ENCODE assay signal across 8 cellular contexts in genomic region chr7:107044347-107045194, GRCh38. TPM values are rescaled to one million over a fixed set of nuclear protein-coding genes. Genes with fewer than 3 reads are reported as not detected.
A peak's percentile ranks its signal among the peaks of the same experiment; 100 is the strongest.
DNase-seq lines count a peak whose midpoint lies in the region; ATAC-seq and TF ChIP-seq lines count a peak whose summit lies in the region.

TSS of gene PRKAR2B (plus strand) at chr7:107044705. CDS start at chr7:107044908, 203 bp downstream.

- H3K4me3 ChIP-seq in SJCRH30 = peak within 1 kb of the TSS; percentile 86
- peak within 1 kb of the TSS; percentile 97 for H3K4me3 ChIP-seq in neural progenitor cell
- peak within 1 kb of the TSS; percentile 85 for H3K4me3 ChIP-seq in stomach smooth muscle (ENCODE audit: low read length in 2 of 2)

- no peak within 1 kb of the TSS for H3K27ac ChIP-seq in SJCRH30
- no peak within 1 kb of the TSS for H3K27ac ChIP-seq in foreskin keratinocyte
- H3K27ac ChIP-seq in neural progenitor cell = peak within 1 kb of the TSS; percentile 71
- peak within 1 kb of the TSS; percentile 68 for H3K27ac ChIP-seq in stomach smooth muscle (ENCODE audit: low read length)

- peak; percentile 90 for ATAC-seq in GM21723 (IDR thresholded peaks at IDR 0.05; ENCODE audit: unreplicated experiment)
- ATAC-seq in foreskin keratinocyte = peak; percentile 85

- no peaks in the 10 kb centered on the region for H3K9me3 ChIP-seq in SJCRH30 (replicated peaks)
- no peaks in the 10 kb centered on the region for H3K9me3 ChIP-seq in neural progenitor cell (ENCODE audit: low read depth)
- no peaks in the 10 kb centered on the region for H3K9me3 ChIP-seq in stomach smooth muscle (ENCODE audit: control insufficient read depth in 2 of 2, low read length in 2 of 2)

- H3K9ac ChIP-seq in neural progenitor cell = peak within 1 kb of the TSS; percentile 57
- peak within 1 kb of the TSS; percentile 58 to 73 for H3K9ac ChIP-seq in stomach smooth muscle (ENCODE audit: low read length in 2 of 2)

- H3K27me3 ChIP-seq in SJCRH30 = no peaks in the 10 kb centered on the region
- peaks cover 62% of the 10 kb centered on the region for H3K27me3 ChIP-seq in foreskin keratinocyte
- no peaks in the 10 kb centered on the region for H3K27me3 ChIP-seq in neural progenitor cell
- H3K27me3 ChIP-seq in stomach smooth muscle (ENCODE audit: control insufficient read depth in 1 of 2, insufficient read depth in 2 of 2, low read length in 2 of 2) = no peaks in the 10 kb centered on the region

- peaks cover 16% of the 10 kb centered on the region for H3F3A ChIP-seq in neural progenitor cell (ENCODE audit: low read depth)

- H3K4me1 ChIP-seq in SJCRH30 = peaks cover 4% of the 10 kb centered on the region; the same call in 1 of the 2 replicates
- peaks cover 5% of the 10 kb centered on the region for H3K4me1 ChIP-seq in foreskin keratinocyte
- peaks cover 19% of the 10 kb centered on the region for H3K4me1 ChIP-seq in neural progenitor cell
- H3K4me1 ChIP-seq in stomach smooth muscle (ENCODE audit: control insufficient read depth, insufficient read depth, low read length) = peaks cover 2% of the 10 kb centered on the region

- H2AFZ ChIP-seq in neural progenitor cell (replicated peaks) = peak within 1 kb of the TSS; percentile 98

- peaks cover 22% of the 10 kb centered on the region for H3K4me1 Mint-ChIP-seq in neural progenitor cell

- H3K27me3 Mint-ChIP-seq in neural progenitor cell (ENCODE audit: insufficient read depth, low read depth) = peaks cover 2% of the 10 kb centered on the region

- H3K79me2 ChIP-seq in neural progenitor cell (ENCODE audit: low read depth) = peaks cover 42% of the 10 kb centered on the region

- H3K36me3 Mint-ChIP-seq in neural progenitor cell = no peaks in the 10 kb centered on the region

- H3K36me3 ChIP-seq in SJCRH30 = no peaks in the 10 kb centered on the region
- no peaks in the 10 kb centered on the region for H3K36me3 ChIP-seq in neural progenitor cell
- no peaks in the 10 kb centered on the region for H3K36me3 ChIP-seq in stomach smooth muscle (ENCODE audit: control insufficient read depth in 2 of 2, insufficient read depth in 2 of 2, low read length in 2 of 2)

- H3K9me3 Mint-ChIP-seq in neural progenitor cell = peaks cover 9% of the 10 kb centered on the region

- peak; percentile 10 for TF ChIP-seq CTCF in foreskin keratinocyte (conservative IDR thresholded peaks at IDR 0.05)
- TF ChIP-seq CTCF in neural progenitor cell (IDR thresholded peaks at IDR 0.05) = no peak

- no peak within 1 kb of the TSS for H3K27ac Mint-ChIP-seq in neural progenitor cell

- peak within 1 kb of the TSS; percentile 86 for H3K4me2 ChIP-seq in neural progenitor cell

- DNase-seq in DMS 273 treated with DMSO at 0.1 percent for 48 hours (lab: John Stamatoyannopoulos, UW) (peak; percentile 52), Kasumi-1 (lab: John Stamatoyannopoulos, UW) (peak; percentile 47 to 63), SJCRH30 (peak; percentile 85 to 86), foreskin keratinocyte (no peak), neural progenitor cell (ENCODE audit: low spot score) (peak; percentile 96)
- peak; percentile 53 for DNase-seq in activated gamma-delta T cell treated with anti-CD3 and anti-CD28 coated beads, Interleukin-2, amount 50 U/mL, for 16 hours (ENCODE audit: low read depth)

- peaks cover 9% of the 10 kb centered on the region for H4K20me1 ChIP-seq in neural progenitor cell (ENCODE audit: low read depth)

- H3K4me3 Mint-ChIP-seq in neural progenitor cell = peak within 1 kb of the TSS; percentile 95

RNA-seq across cellular contexts. Expression of gene PRKAR2B, which starts in this region (rescaled TPM):
- 12.3 and 14.3 TPM in 2 replicates for total RNA-seq in SJCRH30 (2014; rRNA removed; shearing (Covaris generic))
- not detected in 2 replicates for total RNA-seq in foreskin keratinocyte
- not detected in 2 replicates for polyA plus RNA-seq in foreskin keratinocyte
- total RNA-seq in neural progenitor cell (ENCODE audit: low replicate concordance) = 29.1 and 43.4 TPM in 2 replicates

Comparison
In these comparisons a context has a peak if more than half of its experiments do, and no peak if none do; other contexts are left out.
1. RNA of gene PRKAR2B (total RNA-seq): 29.1 to 43.4 TPM in neural progenitor cell and 12.3 to 14.3 TPM in SJCRH30; not detected in foreskin keratinocyte; every median in the first group is over 10 times any median in the second.
2. Peak in ATAC-seq in foreskin keratinocyte; RNA of the gene not detected or under 1 TPM.
3. DNase-seq: peak in DMS 273 treated with DMSO at 0.1 percent for 48 hours (single experiment), Kasumi-1 (2 of 2), SJCRH30 (2 of 2), activated gamma-delta T cell treated with anti-CD3 and anti-CD28 coated beads, Interleukin-2, amount 50 U/mL, for 16 hours (single experiment) and neural progenitor cell (single experiment); none in foreskin keratinocyte (0 of 2).
4. H3K27ac ChIP-seq: peak in neural progenitor cell (single experiment) and stomach smooth muscle (single experiment); none in SJCRH30 (single experiment) and foreskin keratinocyte (single experiment).
5. Peak in every context shown above with its lines, with median percentiles within 50 percentile points of each other: H3K4me3 ChIP-seq.